Comparison of ENCODE assay signal across 11 cellular contexts in genomic region chr5:96986450-96986849, GRCh38.
"Had no signal": no experiment of that assay in that cellular context is flagged by ENCODE, and none has a peak within 500 bp of the region (broad histone marks: within the 10 kb centered on the region; RNA-seq: fewer than 3 reads in every experiment).

No MANE protein-coding gene starts in this region.

- ATAC-seq: right cardiac atrium had no signal

- H3K27me3 Mint-ChIP-seq: activated naive CD4-positive, alpha-beta T cell treated with anti-CD3 and anti-CD28 coated beads, Interleukin-2, amount 50 U/mL, for 24 hours had no signal

- H3K4me3 Mint-ChIP-seq: activated naive CD4-positive, alpha-beta T cell treated with anti-CD3 and anti-CD28 coated beads, Interleukin-2, amount 50 U/mL, for 24 hours; endodermal cell; mesothelial cell of epicardium had no signal

- H3K9me3 Mint-ChIP-seq: activated naive CD4-positive, alpha-beta T cell treated with anti-CD3 and anti-CD28 coated beads, Interleukin-2, amount 50 U/mL, for 24 hours; endodermal cell had no signal

- DNase-seq: activated CD4-positive, alpha-beta T cell treated with anti-CD3 and anti-CD28 coated beads, Interleukin-2, amount 50 U/mL, for 4 hours; activated CD4-positive, CD25-positive, alpha-beta regulatory T cell; aorta; endodermal cell; erythroblast; nucleus accumbens; right cardiac atrium; substantia nigra; transverse colon had no signal

- H3K27ac Mint-ChIP-seq: endodermal cell, mesothelial cell of epicardium had no signal
